Comparison of ENCODE assay signal across 8 cellular contexts in genomic region chr4:155376387-155377268, GRCh38. TPM values are rescaled to one million over a fixed set of nuclear protein-coding genes. Genes with fewer than 3 reads are reported as not detected.
DNase-seq lines count a peak whose midpoint lies in the region; ATAC-seq, FAIRE-seq and TF ChIP-seq lines count a peak whose summit lies in the region.

TSS of gene MAP9 (minus strand) at chr4:155376965. CDS start at chr4:155375850, 1,115 bp downstream.

- intact Hi-C loops in activated CD4-positive, alpha-beta T cell treated with anti-CD3 and anti-CD28 coated beads for 36 hours (cut with DNase I, micrococcal nuclease) = loop anchor here (1.0 to 10.0 kb wide), 6 partner anchors 382 to 1582 kb away; partner anchors contain the start of genes PLRG1 (in 2 of the 2), CTSO (in 1 of the 2) and GUCY1B1 (in 1 of the 2)

- CTCF ChIA-PET in activated CD4-positive, alpha-beta T cell treated with anti-CD3 and anti-CD28 coated beads for 36 hours (lab: Charles Lee) = interaction anchor here (1.0 to 1.3 kb wide), 2 partner anchors 14 to 824 kb away, joined by 3 read pairs; no protein-coding TSS in a partner anchor

- no peaks in the 10 kb centered on the region for H3K27me3 ChIP-seq in kidney epithelial cell (ENCODE audit: control insufficient read depth, insufficient read depth, low read length)

- peak; percentile 98 for ATAC-seq in HG02885 (IDR thresholded peaks at IDR 0.05; ENCODE audit: poor library complexity, unreplicated experiment)
- peak; percentile 96 for ATAC-seq in activated CD4-positive, alpha-beta T cell treated with anti-CD3 and anti-CD28 coated beads for 36 hours

- no peaks in the 10 kb centered on the region for H3K27me3 Mint-ChIP-seq in activated CD4-positive, alpha-beta T cell treated with anti-CD3 and anti-CD28 coated beads for 36 hours

- no peaks in the 10 kb centered on the region for H3K36me3 Mint-ChIP-seq in activated CD4-positive, alpha-beta T cell treated with anti-CD3 and anti-CD28 coated beads for 36 hours (ENCODE audit: low read depth)

- peak within 1 kb of the TSS; percentile 83 for H3K4me3 Mint-ChIP-seq in activated CD4-positive, alpha-beta T cell treated with anti-CD3 and anti-CD28 coated beads for 36 hours

- H3K36me3 ChIP-seq in kidney epithelial cell (ENCODE audit: control insufficient read depth, insufficient read depth, low read length) = no peaks in the 10 kb centered on the region

- POLR2A ChIA-PET in activated CD4-positive, alpha-beta T cell treated with anti-CD3 and anti-CD28 coated beads for 36 hours (lab: Charles Lee) = no interaction called here

- peak within 1 kb of the TSS; percentile 79 for H3K27ac Mint-ChIP-seq in activated CD4-positive, alpha-beta T cell treated with anti-CD3 and anti-CD28 coated beads for 36 hours

- no peak for TF ChIP-seq CTCF in kidney epithelial cell (IDR thresholded peaks at IDR 0.05; ENCODE audit: insufficient read depth, low read length, poor library complexity, severe bottlenecking)

- H3K9me3 Mint-ChIP-seq in activated CD4-positive, alpha-beta T cell treated with anti-CD3 and anti-CD28 coated beads for 36 hours (ENCODE audit: low read depth) = no peaks in the 10 kb centered on the region

- FAIRE-seq in GM18507 (lab: Jason Lieb, UNC) = peak; percentile 98

- peak within 1 kb of the TSS; percentile 85 for H3K4me3 ChIP-seq in kidney epithelial cell (ENCODE audit: low read depth, low read length)

- DNase-seq in GM18507 (ENCODE audit: extremely low spot score, insufficient read length, low read depth) (peak; percentile 73), NCI-H2081 treated with DMSO at 0.1 percent for 48 hours (lab: John Stamatoyannopoulos, UW) (peak; percentile 80), cerebellum (ENCODE audit: low spot score) (peak; percentile 96), kidney epithelial cell (ENCODE audit: low read depth) (peak; percentile 97), OCI-M1 (lab: John Stamatoyannopoulos, UW) (no peak)
- peak; percentile 94 for DNase-seq in activated CD4-positive, alpha-beta T cell treated with anti-CD3 and anti-CD28 coated beads for 36 hours
- peak; percentile 71 to 80 for DNase-seq in stimulated activated CD4-positive, alpha-beta T cell treated with anti-CD3 and anti-CD28 coated beads, Interleukin-1b, Interleukin-23, amount 100 ng/mL, for 4 hours (ENCODE audit: low read depth in 2 of 2)

- peaks cover 16% of the 10 kb centered on the region for H3K4me1 Mint-ChIP-seq in activated CD4-positive, alpha-beta T cell treated with anti-CD3 and anti-CD28 coated beads for 36 hours

RNA-seq across cellular contexts. Expression of gene MAP9, which starts in this region (rescaled TPM):
- 1 to 10 TPM; 8.0 to 8.1 TPM for total RNA-seq in activated CD4-positive, alpha-beta T cell treated with anti-CD3 and anti-CD28 coated beads for 36 hours
- total RNA-seq in cerebellum = 33.2 TPM
- total RNA-seq in kidney epithelial cell = 20.8 and 22.0 TPM in 2 replicates
